In the genomic region with DNA sequence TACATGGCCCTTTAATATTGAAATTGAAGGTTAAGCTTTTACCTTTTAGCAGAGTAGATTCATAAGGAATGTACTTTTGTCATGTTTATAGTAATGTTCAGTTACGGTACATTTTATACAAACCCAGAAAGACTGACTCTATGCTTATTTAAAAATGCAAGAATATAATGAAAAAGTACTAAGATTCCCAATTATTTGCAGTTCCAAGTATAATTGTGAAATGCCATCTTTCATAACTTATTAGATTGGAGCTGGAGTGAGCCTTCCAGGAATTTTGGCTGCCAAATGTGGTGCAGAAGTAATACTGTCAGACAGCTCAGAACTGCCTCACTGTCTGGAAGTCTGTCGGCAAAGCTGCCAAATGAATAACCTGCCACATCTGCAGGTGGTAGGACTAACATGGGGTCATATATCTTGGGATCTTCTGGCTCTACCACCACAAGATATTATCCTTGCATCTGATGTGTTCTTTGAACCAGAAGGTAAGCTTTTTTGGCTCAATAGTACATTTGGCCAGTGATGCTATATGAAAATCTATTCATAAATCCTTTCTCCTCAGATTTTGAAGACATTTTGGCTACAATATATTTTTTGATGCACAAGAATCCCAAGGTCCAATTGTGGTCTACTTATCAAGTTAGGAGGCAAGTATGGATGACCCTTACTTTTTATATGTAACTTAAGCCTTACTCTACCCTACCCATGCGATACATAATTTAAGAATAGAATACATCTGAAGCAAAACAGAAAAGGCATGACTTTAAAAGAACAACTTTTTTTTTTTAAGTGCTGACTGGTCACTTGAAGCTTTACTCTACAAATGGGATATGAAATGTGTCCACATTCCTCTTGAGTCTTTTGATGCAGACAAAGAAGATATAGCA, we compare ENCODE assay signal across 11 cellular contexts. TPM values are rescaled to one million over a fixed set of nuclear protein-coding genes. Genes with fewer than 3 reads are reported as not detected.
DNase-seq lines count a peak whose midpoint lies in the region; ATAC-seq, FAIRE-seq and TF ChIP-seq lines count a peak whose summit lies in the region.
"Had no signal": no experiment of that assay in that cellular context is flagged by ENCODE, and none has a peak within 500 bp of the region (broad histone marks: within the 10 kb centered on the region; RNA-seq: fewer than 3 reads in every experiment).

No MANE protein-coding gene starts in this region.

- no peak for DNase-seq in CD4-positive, alpha-beta T cell
- DNase-seq in HCT116 (ENCODE audit: low read depth, low spot score) (no peak), mesothelial cell of epicardium (ENCODE audit: low spot score in 2 of 2, unreplicated experiment in 2 of 2) (no peak), KG1 (lab: John Stamatoyannopoulos, UW) (no peak), NCI-H1930 (lab: John Stamatoyannopoulos, UW) (no peak), foreskin keratinocyte (no peak), RCC 7860 (ENCODE audit: low spot score) (no peak)
- no peak for DNase-seq in activated CD8-positive, alpha-beta T cell treated with anti-CD3 and anti-CD28 coated beads, Interleukin-2, amount 10 ng/mL, durations not matched to agents 7 days and 5 days
- DNase-seq: NCI-H1048, T-helper 9 cell had no signal

- no peak overlapping the region for H3K27ac ChIP-seq in CD4-positive, alpha-beta T cell (ENCODE audit: low read depth, low read length)
- H3K27ac ChIP-seq in HCT116 (ENCODE audit: low read depth, low read length), result peak overlapping the region; percentile 9; the same call in 1 of the 2 replicates
- H3K27ac ChIP-seq in foreskin keratinocyte, result no peak overlapping the region

- peaks cover 87% of the 10 kb centered on the region for H3K79me2 ChIP-seq in HCT116 (ENCODE audit: insufficient read depth, low read length)

- H3K4me3 ChIP-seq in HCT116 (replicated peaks in 1 of 2; ENCODE audit: low read depth in 1 of 2, low read length in 2 of 2), result no peak overlapping the region

- H3K36me3 ChIP-seq in HCT116 (ENCODE audit: control insufficient read depth in 1 of 2, insufficient read depth in 2 of 2, low read length in 2 of 2), result peaks cover 39 to 52% of the 10 kb centered on the region in 2 experiments

- H3K4me2 ChIP-seq in HCT116 (ENCODE audit: low read length), result peak overlapping the region; percentile 1; the same call in 1 of the 2 replicates

- no peak for TF ChIP-seq CTCF in CD4-positive, alpha-beta T cell (IDR thresholded peaks at IDR 0.05)
- TF ChIP-seq CTCF in HCT116 (IDR thresholded peaks at IDR 0.05 in 2 of 3, conservative IDR thresholded peaks at IDR 0.05 in 1 of 3; ENCODE audit: borderline replicate concordance in 1 of 3, insufficient read depth in 1 of 3, low read depth in 2 of 3, low read length in 2 of 3) (no peak), mesothelial cell of epicardium (IDR thresholded peaks at IDR 0.05; ENCODE audit: unreplicated experiment) (no peak), foreskin keratinocyte (conservative IDR thresholded peaks at IDR 0.05) (no peak)

- no peak for FAIRE-seq in RCC 7860 (lab: Jason Lieb, UNC)
- FAIRE-seq: bronchial epithelial cell had no signal

- H3K9me3 Mint-ChIP-seq in CD4-positive, alpha-beta T cell, result no peaks in the 10 kb centered on the region
- no peaks in the 10 kb centered on the region for H3K9me3 Mint-ChIP-seq in activated CD8-positive, alpha-beta T cell treated with anti-CD3 and anti-CD28 coated beads, Interleukin-2, amount 10 ng/mL, durations not matched to agents 7 days and 5 days (ENCODE audit: insufficient read depth)
- H3K9me3 Mint-ChIP-seq in mesothelial cell of epicardium, result no peaks in the 10 kb centered on the region

- TF ChIP-seq RAD21 in HCT116 (IDR thresholded peaks at IDR 0.05; ENCODE audit: low read depth), result no peak

- RAD21 ChIA-PET in HCT116 (lab: Charles Lee; ENCODE audit: low non-redundant PET in 1 of 2, low total read pairs in 2 of 2, uncharacterized antibody in 2 of 2, unreplicated experiment in 2 of 2), result no interaction called here

- peaks cover 79% of the 10 kb centered on the region for H3K36me3 Mint-ChIP-seq in CD4-positive, alpha-beta T cell (ENCODE audit: low read depth)
- H3K36me3 Mint-ChIP-seq in activated CD8-positive, alpha-beta T cell treated with anti-CD3 and anti-CD28 coated beads, Interleukin-2, amount 10 ng/mL, durations not matched to agents 7 days and 5 days (ENCODE audit: low read depth), result peaks cover 66% of the 10 kb centered on the region
- H3K36me3 Mint-ChIP-seq in mesothelial cell of epicardium, result peaks cover 37% of the 10 kb centered on the region

- TF ChIP-seq POLR2A in HCT116 (IDR thresholded peaks at IDR 0.05; ENCODE audit: borderline replicate concordance, extremely low read depth, insufficient read depth, insufficient read length), result no peak

- H3K4me1 ChIP-seq in HCT116 (ENCODE audit: control insufficient read depth in 1 of 2, insufficient read depth in 2 of 2, low read length in 2 of 2) (peaks cover 11 to 26% of the 10 kb centered on the region in 2 experiments), foreskin keratinocyte (peaks cover 12% of the 10 kb centered on the region)

- H3K27me3 Mint-ChIP-seq in CD4-positive, alpha-beta T cell, result no peaks in the 10 kb centered on the region
- H3K27me3 Mint-ChIP-seq in activated CD8-positive, alpha-beta T cell treated with anti-CD3 and anti-CD28 coated beads, Interleukin-2, amount 10 ng/mL, durations not matched to agents 7 days and 5 days (ENCODE audit: low read depth), result no peaks in the 10 kb centered on the region
- no peaks in the 10 kb centered on the region for H3K27me3 Mint-ChIP-seq in mesothelial cell of epicardium (ENCODE audit: low read depth)

- BruUV-seq in HCT116 (replicated peaks; lab: Mats Ljungman, UMichigan), result no TSS peak

- POLR2A ChIA-PET in CD4-positive, alpha-beta T cell (lab: Charles Lee), result interaction anchor here (0.6 to 7.9 kb wide), 6 partner anchors 19 to 895 kb away, joined by 3 to 63 read pairs (median 4); a partner anchor contains a TSS
- POLR2A ChIA-PET in HCT116 (lab: Charles Lee), result interaction anchor here (1.2 to 1.5 kb wide), 2 partner anchors 20 to 279 kb away, joined by 3 to 5 read pairs; no protein-coding TSS in a partner anchor
- POLR2A ChIA-PET in activated CD8-positive, alpha-beta T cell treated with anti-CD3 and anti-CD28 coated beads, Interleukin-2, amount 10 ng/mL, durations not matched to agents 7 days and 5 days (lab: Charles Lee), result interaction anchor here (0.6 to 7.9 kb wide), 7 partner anchors 8 to 932 kb away, joined by 3 to 160 read pairs (median 3); a partner anchor contains a TSS

- CTCF ChIA-PET in CD4-positive, alpha-beta T cell (lab: Charles Lee), result interaction anchor here (0.6 to 1.0 kb wide), 2 partner anchors 18 to 633 kb away, joined by 3 read pairs; no protein-coding TSS in a partner anchor
- CTCF ChIA-PET in HCT116 (lab: Charles Lee), result interaction anchor here (1.4 kb wide), 1 partner anchor 323 kb away, joined by 3 read pairs; no protein-coding TSS in a partner anchor
- CTCF ChIA-PET in activated CD8-positive, alpha-beta T cell treated with anti-CD3 and anti-CD28 coated beads, Interleukin-2, amount 10 ng/mL, durations not matched to agents 7 days and 5 days (lab: Charles Lee), result interaction anchor here (10.5 kb wide), 1 partner anchor 18 kb away, joined by 76 read pairs; no protein-coding TSS in a partner anchor

- H3K9ac ChIP-seq in HCT116 (ENCODE audit: low read length), result 0 out of 2 replicates have a peak overlapping the region, but pooled peaks have one; percentile 1

- intact Hi-C loops in CD4-positive, alpha-beta T cell (cut with DNase I, micrococcal nuclease), result loop anchor here in 1 of 2 experiments (10.0 kb wide), 2 partner anchors 278 to 948 kb away; a partner anchor contains a TSS
- intact Hi-C loops in HCT116 (cut with micrococcal nuclease), result no loop called here

- peak overlapping the region; percentile 92 for H3K4me3 Mint-ChIP-seq in CD4-positive, alpha-beta T cell
- peak overlapping the region; percentile 99 for H3K4me3 Mint-ChIP-seq in activated CD8-positive, alpha-beta T cell treated with anti-CD3 and anti-CD28 coated beads, Interleukin-2, amount 10 ng/mL, durations not matched to agents 7 days and 5 days
- no peak overlapping the region for H3K4me3 Mint-ChIP-seq in mesothelial cell of epicardium

- no peaks in the 10 kb centered on the region for H3K27me3 ChIP-seq in CD4-positive, alpha-beta T cell (ENCODE audit: control insufficient read depth, insufficient read depth, low read length)
- H3K27me3 ChIP-seq in HCT116 (ENCODE audit: insufficient read depth, low read length) (no peaks in the 10 kb centered on the region), foreskin keratinocyte (no peaks in the 10 kb centered on the region)

- H2AFZ ChIP-seq in HCT116 (ENCODE audit: low read depth, low read length, poor library complexity, severe bottlenecking), result no peak overlapping the region

- no peaks in the 10 kb centered on the region for H3K9me3 ChIP-seq in CD4-positive, alpha-beta T cell (ENCODE audit: control insufficient read depth, low read length)
- no peaks in the 10 kb centered on the region for H3K9me3 ChIP-seq in HCT116 (ENCODE audit: control insufficient read depth in 1 of 2, insufficient read depth in 1 of 2, low read depth in 1 of 2, low read length in 2 of 2)

- no peak for ATAC-seq in CD4-positive, alpha-beta T cell (ENCODE audit: poor library complexity)
- ATAC-seq in HCT116, result no peak
- ATAC-seq in activated CD8-positive, alpha-beta T cell treated with anti-CD3 and anti-CD28 coated beads, Interleukin-2, amount 10 ng/mL, durations not matched to agents 7 days and 5 days, result no peak
- no peak for ATAC-seq in foreskin keratinocyte

- H3K27ac Mint-ChIP-seq in CD4-positive, alpha-beta T cell, result peak overlapping the region; percentile 96
- peak overlapping the region; percentile 87 for H3K27ac Mint-ChIP-seq in activated CD8-positive, alpha-beta T cell treated with anti-CD3 and anti-CD28 coated beads, Interleukin-2, amount 10 ng/mL, durations not matched to agents 7 days and 5 days
- peak overlapping the region; percentile 44 for H3K27ac Mint-ChIP-seq in mesothelial cell of epicardium

- peaks cover 39% of the 10 kb centered on the region for H4K20me1 ChIP-seq in HCT116 (ENCODE audit: insufficient read depth)

- no peaks in the 10 kb centered on the region for H3K9me2 ChIP-seq in HCT116 (ENCODE audit: insufficient read depth)

- H3K4me1 Mint-ChIP-seq in CD4-positive, alpha-beta T cell (ENCODE audit: low read depth), result peaks cover 54% of the 10 kb centered on the region
- H3K4me1 Mint-ChIP-seq in activated CD8-positive, alpha-beta T cell treated with anti-CD3 and anti-CD28 coated beads, Interleukin-2, amount 10 ng/mL, durations not matched to agents 7 days and 5 days (ENCODE audit: low read depth), result peaks cover 56% of the 10 kb centered on the region
- peaks cover 34% of the 10 kb centered on the region for H3K4me1 Mint-ChIP-seq in mesothelial cell of epicardium

RNA-seq across cellular contexts. Expression of a gene that starts 4.2 kb away (rescaled TPM):
- 100 to 1,000 TPM; 448 to 460 TPM for total RNA-seq in CD4-positive, alpha-beta T cell
- total RNA-seq in HCT116 (2021; ENCODE audit: unreplicated experiment), result 422 TPM
- polyA plus RNA-seq in HCT116 (2012), result 220 and 291 TPM in 2 replicates
- total RNA-seq in activated CD8-positive, alpha-beta T cell treated with anti-CD3 and anti-CD28 coated beads, Interleukin-2, amount 10 ng/mL, durations not matched to agents 7 days and 5 days, result 100 to 1,000 TPM; 420 to 444 TPM
- 229 to 239 TPM (median 231 TPM) in 3 replicates for total RNA-seq in mesothelial cell of epicardium
- 280 and 282 TPM in 2 replicates for total RNA-seq in foreskin keratinocyte
- 228 and 247 TPM in 2 replicates for polyA plus RNA-seq in foreskin keratinocyte

RNA-seq across cellular contexts. Expression of a gene that starts 4.9 kb away (rescaled TPM):
- total RNA-seq in CD4-positive, alpha-beta T cell, result 10 to 100 TPM; 25.5 to 29.4 TPM
- total RNA-seq in HCT116 (2021; ENCODE audit: unreplicated experiment), result 24.9 TPM
- polyA plus RNA-seq in HCT116 (2012), result 8.5 and 11.9 TPM in 2 replicates
- 10 to 100 TPM; 22.1 to 22.8 TPM for total RNA-seq in activated CD8-positive, alpha-beta T cell treated with anti-CD3 and anti-CD28 coated beads, Interleukin-2, amount 10 ng/mL, durations not matched to agents 7 days and 5 days
- total RNA-seq in mesothelial cell of epicardium, result 34.4 to 39.7 TPM (median 34.7 TPM) in 3 replicates
- total RNA-seq in foreskin keratinocyte, result 13.8 and 16.3 TPM in 2 replicates
- 9.1 and 10.1 TPM in 2 replicates for polyA plus RNA-seq in foreskin keratinocyte

RNA-seq across cellular contexts. Expression of a gene that starts 6.3 kb away (rescaled TPM):
- total RNA-seq in CD4-positive, alpha-beta T cell, result 10 to 100 TPM; 35.4 to 37.8 TPM
- total RNA-seq in HCT116 (2021; ENCODE audit: unreplicated experiment), result 57.8 TPM
- polyA plus RNA-seq in HCT116 (2012), result 50.4 and 68.6 TPM in 2 replicates
- 10 to 100 TPM; 39.6 to 44.7 TPM for total RNA-seq in activated CD8-positive, alpha-beta T cell treated with anti-CD3 and anti-CD28 coated beads, Interleukin-2, amount 10 ng/mL, durations not matched to agents 7 days and 5 days
- 22.0 to 25.6 TPM (median 22.1 TPM) in 3 replicates for total RNA-seq in mesothelial cell of epicardium
- 28.7 and 29.3 TPM in 2 replicates for total RNA-seq in foreskin keratinocyte
- polyA plus RNA-seq in foreskin keratinocyte, result 35.8 and 37.8 TPM in 2 replicates

RNA-seq across cellular contexts. Expression of a gene that starts 6.6 kb away (rescaled TPM):
- total RNA-seq in CD4-positive, alpha-beta T cell, result 100 to 1,000 TPM; 133 to 134 TPM
- total RNA-seq in HCT116 (2021; ENCODE audit: unreplicated experiment) (47.6 TPM), mesothelial cell of epicardium (15.2 to 17.4 TPM (median 15.7 TPM) in 3 replicates), foreskin keratinocyte (26.1 and 31.0 TPM in 2 replicates)
- polyA plus RNA-seq in HCT116 (2012), result 47.5 and 60.9 TPM in 2 replicates
- 10 to 100 TPM; 59.3 to 61.2 TPM for total RNA-seq in activated CD8-positive, alpha-beta T cell treated with anti-CD3 and anti-CD28 coated beads, Interleukin-2, amount 10 ng/mL, durations not matched to agents 7 days and 5 days
- 27.3 and 32.3 TPM in 2 replicates for polyA plus RNA-seq in foreskin keratinocyte

RNA-seq across cellular contexts. Expression of a gene that starts 22.2 kb away (rescaled TPM):
- total RNA-seq in CD4-positive, alpha-beta T cell, result 10 to 100 TPM; 11.4 to 12.1 TPM
- total RNA-seq in HCT116 (2021; ENCODE audit: unreplicated experiment), result 57.1 TPM
- polyA plus RNA-seq in HCT116 (2012), result 41.8 and 61.1 TPM in 2 replicates
- total RNA-seq in activated CD8-positive, alpha-beta T cell treated with anti-CD3 and anti-CD28 coated beads, Interleukin-2, amount 10 ng/mL, durations not matched to agents 7 days and 5 days, result 10 to 100 TPM; 12.4 to 13.3 TPM
- total RNA-seq in mesothelial cell of epicardium, result 53.6 to 57.9 TPM (median 56.5 TPM) in 3 replicates
- 57.8 and 81.5 TPM in 2 replicates for total RNA-seq in foreskin keratinocyte
- 57.1 and 62.8 TPM in 2 replicates for polyA plus RNA-seq in foreskin keratinocyte

Comparison
In these comparisons a context has a peak if more than half of its experiments do, and no peak if none do; other contexts are left out.
1. H3K27ac Mint-ChIP-seq: peak in every context shown above with its lines; median percentile 96 in CD4-positive, alpha-beta T cell; 87 in activated CD8-positive, alpha-beta T cell treated with anti-CD3 and anti-CD28 coated beads, Interleukin-2, amount 10 ng/mL, durations not matched to agents 7 days and 5 days; 44 in mesothelial cell of epicardium.